ENCODE assay signal across 28 cellular contexts in genomic region chr10:95661818-95662217, GRCh38. TPM values are rescaled to one million over a fixed set of nuclear protein-coding genes. Genes with fewer than 3 reads are reported as not detected.
DNase-seq lines count a peak whose midpoint lies in the region; TF ChIP-seq lines count a peak whose summit lies in the region.
"Had no signal": no experiment of that assay in that cellular context is flagged by ENCODE, and none has a peak within 500 bp of the region (broad histone marks: within the 10 kb centered on the region; RNA-seq: fewer than 3 reads in every experiment).

No MANE protein-coding gene starts in this region.

- H2AFZ ChIP-seq in hepatocyte: no peak overlapping the region
- H2AFZ ChIP-seq in GM23248: no peak overlapping the region

- H3K4me1 ChIP-seq in Caco-2 (peaks cover 18% of the 10 kb centered on the region), hepatocyte (ENCODE audit: insufficient read depth) (peaks cover 3% of the 10 kb centered on the region), GM23248 (ENCODE audit: insufficient read depth) (peaks cover 3% of the 10 kb centered on the region; the same call in 1 of the 2 replicates)
- H3K4me1 ChIP-seq: testis had no signal

- H4K20me1 ChIP-seq in hepatocyte (ENCODE audit: insufficient read depth, poor library complexity, severe bottlenecking) (no peaks in the 10 kb centered on the region), GM23248 (ENCODE audit: insufficient read depth) (no peaks in the 10 kb centered on the region)

- H3K27me3 Mint-ChIP-seq in Caco-2 (ENCODE audit: insufficient read depth, unreplicated experiment): no peaks in the 10 kb centered on the region
- H3K27me3 Mint-ChIP-seq in nephron progenitor cell (ENCODE audit: low read depth, poor library complexity): no peaks in the 10 kb centered on the region
- H3K27me3 Mint-ChIP-seq: activated naive CD4-positive, alpha-beta T cell treated with anti-CD3 and anti-CD28 coated beads, Interleukin-2, amount 10 ng/mL, durations not matched to agents 7 days and 5 days; central memory CD8-positive, alpha-beta T cell had no signal

- intact Hi-C loops in Caco-2 (cut with micrococcal nuclease; ENCODE audit: unreplicated experiment): no loop called here

- H3K4me3 Mint-ChIP-seq in Caco-2 (ENCODE audit: unreplicated experiment) (no peak overlapping the region), nephron progenitor cell (no peak overlapping the region)
- H3K4me3 Mint-ChIP-seq: activated naive CD4-positive, alpha-beta T cell treated with anti-CD3 and anti-CD28 coated beads, Interleukin-2, amount 10 ng/mL, durations not matched to agents 7 days and 5 days; central memory CD8-positive, alpha-beta T cell; T-helper 1 cell treated with Interleukin-12 subunit alpha and Interleukin-12 subunit beta and Interleukin-4 antibody, amounts not matched to agents 30 μg/mL and 1 μg/mL, for 36 hours had no signal

- H3K9me2 ChIP-seq in hepatocyte (replicated peaks; ENCODE audit: insufficient read depth): no peaks in the 10 kb centered on the region
- no peaks in the 10 kb centered on the region for H3K9me2 ChIP-seq in GM23248 (ENCODE audit: insufficient read depth)

- TF ChIP-seq CTCF in Caco-2 (IDR thresholded peaks at IDR 0.05; ENCODE audit: insufficient read depth in 1 of 2, low read depth in 1 of 2, low read length in 1 of 2, severe bottlenecking in 1 of 2, unreplicated experiment in 1 of 2) (no peak), hepatocyte (IDR thresholded peaks at IDR 0.05; ENCODE audit: poor library complexity) (no peak), nephron progenitor cell (IDR thresholded peaks at IDR 0.05) (no peak), foreskin fibroblast (IDR thresholded peaks at IDR 0.05; ENCODE audit: low read depth, low read length) (no peak)

- H3K4me3 ChIP-seq in Caco-2 (ENCODE audit: low read depth, low read length) (no peak overlapping the region), hepatocyte (no peak overlapping the region), foreskin fibroblast (ENCODE audit: low read depth in 1 of 2, low read length in 2 of 2) (no peak overlapping the region), GM23248 (no peak overlapping the region)
- H3K4me3 ChIP-seq: Peyer's patch, spleen, testis had no signal

- H3K4me1 Mint-ChIP-seq in Caco-2 (ENCODE audit: low read depth, unreplicated experiment): peaks cover 14% of the 10 kb centered on the region
- peaks cover 8% of the 10 kb centered on the region for H3K4me1 Mint-ChIP-seq in nephron progenitor cell

- no peaks in the 10 kb centered on the region for H3K9me3 ChIP-seq in Caco-2
- no peaks in the 10 kb centered on the region for H3K9me3 ChIP-seq in hepatocyte (ENCODE audit: low read depth)
- H3K9me3 ChIP-seq in GM23248 (ENCODE audit: low read depth): no peaks in the 10 kb centered on the region
- H3K9me3 ChIP-seq: Peyer's patch, spleen, testis had no signal

- H3K4me2 ChIP-seq in hepatocyte: no peak overlapping the region
- H3K4me2 ChIP-seq in GM23248 (ENCODE audit: unreplicated experiment): no peak overlapping the region

- peaks cover 2% of the 10 kb centered on the region; the same call in 1 of the 2 replicates for H3K36me3 ChIP-seq in Caco-2 (ENCODE audit: control insufficient read depth, insufficient read depth, low read length)
- no peaks in the 10 kb centered on the region for H3K36me3 ChIP-seq in hepatocyte (replicated peaks; ENCODE audit: insufficient read depth, low read depth)
- H3K36me3 ChIP-seq in GM23248 (ENCODE audit: low read depth): no peaks in the 10 kb centered on the region

- H3K9me3 Mint-ChIP-seq in Caco-2 (ENCODE audit: unreplicated experiment) (no peaks in the 10 kb centered on the region), nephron progenitor cell (peaks cover 3% of the 10 kb centered on the region)
- H3K9me3 Mint-ChIP-seq: activated naive CD4-positive, alpha-beta T cell treated with anti-CD3 and anti-CD28 coated beads, Interleukin-2, amount 10 ng/mL, durations not matched to agents 7 days and 5 days; central memory CD8-positive, alpha-beta T cell; T-helper 1 cell treated with Interleukin-12 subunit alpha and Interleukin-12 subunit beta and Interleukin-4 antibody, amounts not matched to agents 30 μg/mL and 1 μg/mL, for 36 hours had no signal

- H3K79me2 ChIP-seq in hepatocyte: no peaks in the 10 kb centered on the region
- H3K79me2 ChIP-seq in GM23248 (ENCODE audit: insufficient read depth): no peaks in the 10 kb centered on the region

- peak overlapping the region; percentile 61 for H3K27ac Mint-ChIP-seq in Caco-2 (ENCODE audit: unreplicated experiment)
- H3K27ac Mint-ChIP-seq in nephron progenitor cell: peak overlapping the region; percentile 35
- H3K27ac Mint-ChIP-seq: activated naive CD4-positive, alpha-beta T cell treated with anti-CD3 and anti-CD28 coated beads, Interleukin-2, amount 10 ng/mL, durations not matched to agents 7 days and 5 days; T-helper 1 cell treated with Interleukin-12 subunit alpha and Interleukin-12 subunit beta and Interleukin-4 antibody, amounts not matched to agents 30 μg/mL and 1 μg/mL, for 36 hours had no signal

- H3K27ac ChIP-seq in hepatocyte (peak overlapping the region; percentile 56), GM23248 (no peak overlapping the region)
- H3K27ac ChIP-seq: C4-2B, Peyer's patch, testis had no signal

- CTCF ChIA-PET in Caco-2 (lab: Charles Lee): interaction anchor here (0.6 to 1.1 kb wide), 2 partner anchors 32 to 246 kb away, joined by 6 to 7 read pairs; partner anchors contain the start of genes CC2D2B and TCTN3

- POLR2A ChIA-PET in Caco-2 (lab: Charles Lee): interaction anchor here (0.6 kb wide), 1 partner anchor 30 kb away, joined by 5 read pairs; no protein-coding TSS in a partner anchor

- H3K36me3 Mint-ChIP-seq in Caco-2 (ENCODE audit: insufficient read depth, unreplicated experiment): peaks cover 13% of the 10 kb centered on the region
- peaks cover 19% of the 10 kb centered on the region for H3K36me3 Mint-ChIP-seq in nephron progenitor cell (ENCODE audit: low read depth)
- H3K36me3 Mint-ChIP-seq: activated naive CD4-positive, alpha-beta T cell treated with anti-CD3 and anti-CD28 coated beads, Interleukin-2, amount 10 ng/mL, durations not matched to agents 7 days and 5 days had no signal

- H3K27me3 ChIP-seq in Caco-2 (replicated peaks; ENCODE audit: control insufficient read depth, insufficient read depth, low read length) (no peaks in the 10 kb centered on the region), hepatocyte (no peaks in the 10 kb centered on the region), GM23248 (replicated peaks; ENCODE audit: insufficient read depth) (no peaks in the 10 kb centered on the region)
- H3K27me3 ChIP-seq: Peyer's patch, spleen, testis had no signal

- H3F3A ChIP-seq in GM23248 (ENCODE audit: insufficient read depth): peaks cover 15% of the 10 kb centered on the region; the same call in 1 of the 2 replicates

- WGBS in hepatocyte (ENCODE audit: low lambda C conversion rate, missing lambda C conversion rate): 65% methylated on average over 1 of the region's 1 CpG
- WGBS in GM23248 (ENCODE audit: low coverage in 1 of 2, low lambda C conversion rate in 2 of 2, missing lambda C conversion rate in 2 of 2), 2 experiments: 95 to 100% methylated on average over 1 of the region's 1 CpG

- in situ Hi-C loops in GM23248 (cut with MboI): no loop called here

- DNase-seq in Caco-2 (peak in 1 of 2 experiments; percentile 34), SHP77 (lab: John Stamatoyannopoulos, UW) (peak; percentile 69 to 76), hepatocyte (ENCODE audit: low spot score) (peak; percentile 42), nephron progenitor cell (no peak), AG08395 (ENCODE audit: low spot score) (no peak), foreskin fibroblast (no peak), GM23248 (no peak)
- DNase-seq in effector CD8-positive, alpha-beta T cell (lab: John Stamatoyannopoulos, UW): no peak
- DNase-seq: activated CD4-positive, alpha-beta T cell treated with anti-CD3 and anti-CD28 coated beads for 4 hours; activated naive CD4-positive, alpha-beta T cell treated with anti-CD3 and anti-CD28 coated beads, Interleukin-2, amount 10 ng/mL, durations not matched to agents 7 days and 5 days; activated T-cell treated with anti-CD3 and anti-CD28 coated beads, Interleukin-2, amount 50 U/mL, for 48 hours; GDM1; glutamatergic neuron; GOT3; Karpas-422; kidney glomerular epithelial cell; NCI-H146; NCI-H2171; NCI-H524 treated with DMSO at 0.1 percent for 48 hours; nucleus accumbens; Peyer's patch; spleen; stimulated activated CD4-positive, alpha-beta T cell treated with anti-CD3 and anti-CD28 coated beads, Interleukin-4, amount 100 ng/mL, for 1 hour; stimulated activated naive CD4-positive, alpha-beta T cell; testis had no signal

- no TSS peak for BruUV-seq in Caco-2 (replicated peaks; lab: Mats Ljungman, UMichigan)

- H3K9ac ChIP-seq in GM23248: no peak overlapping the region

RNA-seq across cellular contexts. Expression of gene ALDH18A1, which starts 5.3 kb away (rescaled TPM):
- total RNA-seq in Caco-2 (2022) (166 and 169 TPM in 2 replicates), hepatocyte (136 and 168 TPM in 2 replicates)
- polyA plus RNA-seq in hepatocyte (105 and 106 TPM in 2 replicates), GM23248 (2016; fragmentation: Nextera tagmentation; extraction: Ambion mirVana) (92.4 and 97.2 TPM in 2 replicates)
- total RNA-seq in GM23248 (2014; rRNA removed; shearing (Covaris generic)): 121 and 130 TPM in 2 replicates

RNA-seq across cellular contexts. Expression of gene TCTN3, which starts 31.9 kb away (rescaled TPM):
- total RNA-seq in Caco-2 (2022) (49.2 and 52.1 TPM in 2 replicates), hepatocyte (46.2 and 46.4 TPM in 2 replicates)
- polyA plus RNA-seq in hepatocyte (52.8 and 55.6 TPM in 2 replicates), GM23248 (2016; fragmentation: Nextera tagmentation; extraction: Ambion mirVana) (53.6 and 58.3 TPM in 2 replicates)
- total RNA-seq in GM23248 (2014; rRNA removed; shearing (Covaris generic)): 37.2 and 42.4 TPM in 2 replicates

Comparison
In these comparisons a context has a peak if more than half of its experiments do, and no peak if none do; other contexts are left out.
1. DNase-seq: peak in SHP77 (2 of 2) and hepatocyte (single experiment); none in nephron progenitor cell (single experiment), AG08395 (single experiment), foreskin fibroblast (0 of 2), effector CD8-positive, alpha-beta T cell (single experiment) and GM23248 (single experiment).